ENCODE assay signal across 8 cellular contexts in genomic region chr10:14543048-14543903, GRCh38.
DNase-seq lines count a peak whose midpoint lies in the region; ATAC-seq and TF ChIP-seq lines count a peak whose summit lies in the region.

No MANE protein-coding gene starts in this region.

- no peak overlapping the region for H2BK12ac ChIP-seq in H9 (ENCODE audit: insufficient read length, low read depth, low read length)

- BruUV-seq in MCF 10A (replicated peaks; lab: Mats Ljungman, UMichigan) = no TSS peak

- H3K14ac ChIP-seq in H9 (ENCODE audit: insufficient read depth, low read length) = no peak overlapping the region

- intact Hi-C loops in MCF 10A (cut with micrococcal nuclease) (no loop called here), breast epithelium (cut with DNase I; ENCODE audit: low total_unique reads) (no loop called here)

- no peak overlapping the region for H4K5ac ChIP-seq in H9 (ENCODE audit: insufficient read length, low read depth, low read length)

- no peak overlapping the region for H2AK5ac ChIP-seq in H9 (ENCODE audit: insufficient read length, low read length)

- TF ChIP-seq POLR2A in breast epithelium (IDR thresholded peaks at IDR 0.05) = no peak

- H3K4me1 Mint-ChIP-seq in H9 (peaks cover 22% of the 10 kb centered on the region in 2 experiments), MCF 10A (ENCODE audit: insufficient read depth, unreplicated experiment) (no peaks in the 10 kb centered on the region)
- H3K4me1 Mint-ChIP-seq in activated T-helper 17 cell treated with anti-CD3 and anti-CD28 coated beads, Interleukin-2, amount 50 U/mL, for 72 hours = peaks cover 61% of the 10 kb centered on the region

- H3K27ac ChIP-seq in C4-2B = no peak overlapping the region
- H3K27ac ChIP-seq in H9 (ENCODE audit: insufficient read length, low read depth, low read length) = no peak overlapping the region
- peak overlapping the region in 1 of 2 donors; percentile 65 for H3K27ac ChIP-seq in thoracic aorta
- peak overlapping the region in 1 of 2 donors; percentile 20 for H3K27ac ChIP-seq in breast epithelium

- H3K4me2 ChIP-seq in H9 (ENCODE audit: insufficient read depth, insufficient read length, low read length) = no peak overlapping the region

- no peak overlapping the region for H3K9ac ChIP-seq in H9 (ENCODE audit: extremely low read depth, insufficient read length, low read length)

- no peak overlapping the region for H3K4me3 Mint-ChIP-seq in H9
- H3K4me3 Mint-ChIP-seq in activated T-helper 17 cell treated with anti-CD3 and anti-CD28 coated beads, Interleukin-2, amount 50 U/mL, for 72 hours = peak overlapping the region; percentile 73
- H3K4me3 Mint-ChIP-seq in MCF 10A (ENCODE audit: unreplicated experiment) = no peak overlapping the region

- no peak overlapping the region for H2BK5ac ChIP-seq in H9 (ENCODE audit: insufficient read length, low read length)

- H2BK120ac ChIP-seq in H9 (ENCODE audit: low read depth, low read length, poor library complexity, severe bottlenecking) = no peak overlapping the region

- no peaks in the 10 kb centered on the region for H3K23me2 ChIP-seq in H9 (ENCODE audit: insufficient read length, low read depth, low read length, poor library complexity, severe bottlenecking)

- WGBS in H9 (ENCODE audit: extremely low coverage, insufficient read length, low lambda C conversion rate) = no CpG with 5 or more reads among the region's 11 CpGs

- peak; percentile 93 for ATAC-seq in activated T-helper 17 cell treated with anti-CD3 and anti-CD28 coated beads, Interleukin-2, amount 50 U/mL, for 72 hours (replicated peaks)
- peak; percentile 65 for ATAC-seq in thoracic aorta (ENCODE audit: insufficient number of reproducible peaks, low FRiP score, low read depth)

- H3K9me3 ChIP-seq in H9 (ENCODE audit: control insufficient read depth, low read depth, low read length) (no peaks in the 10 kb centered on the region), thoracic aorta (no peaks in the 10 kb centered on the region), breast epithelium (no peaks in the 10 kb centered on the region)

- H3K79me2 ChIP-seq in H9 (ENCODE audit: insufficient read depth, low read length) = no peaks in the 10 kb centered on the region

- no peak overlapping the region for H3K18ac ChIP-seq in H9 (ENCODE audit: insufficient read length, low read depth, low read length)

- no peak overlapping the region for H4K8ac ChIP-seq in H9 (replicated peaks; ENCODE audit: insufficient read length, low read depth, low read length)

- H3K27me3 Mint-ChIP-seq in H9 (ENCODE audit: low read depth) (no peaks in the 10 kb centered on the region), MCF 10A (ENCODE audit: insufficient read depth, unreplicated experiment) (no peaks in the 10 kb centered on the region)
- H3K27me3 Mint-ChIP-seq in activated T-helper 17 cell treated with anti-CD3 and anti-CD28 coated beads, Interleukin-2, amount 50 U/mL, for 72 hours = no peaks in the 10 kb centered on the region

- H3K27me3 ChIP-seq in H9 (ENCODE audit: insufficient read depth, low read length) (no peaks in the 10 kb centered on the region), thoracic aorta (replicated peaks; ENCODE audit: insufficient read depth) (no peaks in the 10 kb centered on the region), breast epithelium (no peaks in the 10 kb centered on the region)

- no peaks in the 10 kb centered on the region; the same call in 1 of the 2 replicates for H3K4me1 ChIP-seq in H9 (ENCODE audit: insufficient read depth, low read length)
- peaks cover 5 to 35% of the 10 kb centered on the region in 2 donors for H3K4me1 ChIP-seq in thoracic aorta (ENCODE audit: control insufficient read depth in 1 of 2, low read depth in 2 of 2)
- no peaks in the 10 kb centered on the region for H3K4me1 ChIP-seq in breast epithelium

- H2BK20ac ChIP-seq in H9 (ENCODE audit: low read depth, low read length, poor library complexity, severe bottlenecking) = no peak overlapping the region

- no peak overlapping the region for H3K23ac ChIP-seq in H9 (ENCODE audit: insufficient read length, low read depth, low read length)

- H3K56ac ChIP-seq in H9 (ENCODE audit: insufficient read length, low read depth, low read length) = no peak overlapping the region

- no peak overlapping the region for H2BK15ac ChIP-seq in H9 (ENCODE audit: low read depth, low read length)

- POLR2A ChIA-PET in MCF 10A (lab: Yijun Ruan, JAX) = interaction anchor here (0.7 kb wide), 1 partner anchor 58 kb away, joined by 3 read pairs; no protein-coding TSS in a partner anchor

- DNase-seq in H9 (no peak), iris pigment epithelial cell (ENCODE audit: low read depth) (peak; percentile 40), thoracic aorta (ENCODE audit: low spot score) (no peak), RKO (ENCODE audit: low spot score) (no peak), MCF 10A (ENCODE audit: unreplicated experiment) (no peak), breast epithelium (ENCODE audit: low spot score in 2 of 2) (no peak)

- no peak overlapping the region for H3K4ac ChIP-seq in H9 (ENCODE audit: low read depth, low read length)

- TF ChIP-seq CTCF in C4-2B (conservative IDR thresholded peaks at IDR 0.05) = peak; percentile 12; the same call in 1 of the 2 replicates
- TF ChIP-seq CTCF in H9 (conservative IDR thresholded peaks at IDR 0.05) = no peak; the same call in 1 of the 3 replicates
- TF ChIP-seq CTCF in thoracic aorta (IDR thresholded peaks at IDR 0.05) = peak; percentile 40
- no peak for TF ChIP-seq CTCF in MCF 10A (IDR thresholded peaks at IDR 0.05; ENCODE audit: unreplicated experiment)
- TF ChIP-seq CTCF in breast epithelium (IDR thresholded peaks at IDR 0.05) = no peak

- no peaks in the 10 kb centered on the region for H4K20me1 ChIP-seq in H9 (ENCODE audit: control insufficient read depth, insufficient read depth, insufficient read length)

- H3K36me3 Mint-ChIP-seq in H9 (ENCODE audit: insufficient read depth in 1 of 3, low read depth in 3 of 3) (peaks cover 1 to 6% (median 5%) of the 10 kb centered on the region in 3 experiments; a peak in 3 of 7 replicates), MCF 10A (ENCODE audit: insufficient read depth, unreplicated experiment) (peaks cover 6% of the 10 kb centered on the region)
- H3K36me3 Mint-ChIP-seq in activated T-helper 17 cell treated with anti-CD3 and anti-CD28 coated beads, Interleukin-2, amount 50 U/mL, for 72 hours (ENCODE audit: low read depth) = peaks cover 99% of the 10 kb centered on the region

- no peaks in the 10 kb centered on the region for H3K9me3 Mint-ChIP-seq in H9
- no peaks in the 10 kb centered on the region for H3K9me3 Mint-ChIP-seq in activated T-helper 17 cell treated with anti-CD3 and anti-CD28 coated beads, Interleukin-2, amount 50 U/mL, for 72 hours
- no peaks in the 10 kb centered on the region for H3K9me3 Mint-ChIP-seq in MCF 10A (ENCODE audit: unreplicated experiment)

- no peak overlapping the region for H3T11ph ChIP-seq in H9 (ENCODE audit: low read length)

- H3K4me3 ChIP-seq in thoracic aorta (peak overlapping the region; percentile 50), breast epithelium (peak overlapping the region in 1 of 3 donors; percentile 12)

- H2AFZ ChIP-seq in H9 (ENCODE audit: low read length) = no peak overlapping the region

- H3K27ac Mint-ChIP-seq in H9 (peak overlapping the region; percentile 53 to 91 (median 56); a peak in 5 of 7 replicates), MCF 10A (ENCODE audit: low read depth, unreplicated experiment) (no peak overlapping the region)
- peak overlapping the region; percentile 72 for H3K27ac Mint-ChIP-seq in activated T-helper 17 cell treated with anti-CD3 and anti-CD28 coated beads, Interleukin-2, amount 50 U/mL, for 72 hours

- no peaks in the 10 kb centered on the region for H3K79me1 ChIP-seq in H9 (ENCODE audit: insufficient read depth, low read depth, low read length, poor library complexity, severe bottlenecking)

- H3K36me3 ChIP-seq in thoracic aorta (no peaks in the 10 kb centered on the region), breast epithelium (no peaks in the 10 kb centered on the region)

- H4K91ac ChIP-seq in H9 (ENCODE audit: insufficient read length, low read depth, low read length) = no peak overlapping the region

- CTCF ChIA-PET in MCF 10A (lab: Yijun Ruan, JAX) = interaction anchor here (0.6 to 1.0 kb wide), 7 partner anchors 16 to 335 kb away, joined by 3 to 6 read pairs (median 3); no protein-coding TSS in a partner anchor

Comparison
In these comparisons a context has a peak if more than half of its experiments do, and no peak if none do; other contexts are left out.
1. CTCF ChIP-seq: peak in C4-2B (single experiment) and thoracic aorta (single experiment); none in H9 (single experiment), MCF 10A (single experiment) and breast epithelium (0 of 3).